ENCODE assay signal across 1 cellular context in genomic region chr16:75555707-75556512, GRCh38.
TF ChIP-seq lines count a peak whose summit lies in the region.

A gene with protein sequence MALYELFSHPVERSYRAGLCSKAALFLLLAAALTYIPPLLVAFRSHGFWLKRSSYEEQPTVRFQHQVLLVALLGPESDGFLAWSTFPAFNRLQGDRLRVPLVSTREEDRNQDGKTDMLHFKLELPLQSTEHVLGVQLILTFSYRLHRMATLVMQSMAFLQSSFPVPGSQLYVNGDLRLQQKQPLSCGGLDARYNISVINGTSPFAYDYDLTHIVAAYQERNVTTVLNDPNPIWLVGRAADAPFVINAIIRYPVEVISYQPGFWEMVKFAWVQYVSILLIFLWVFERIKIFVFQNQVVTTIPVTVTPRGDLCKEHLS (minus strand): TSS chr16:75556252. CDS start chr16:75556209, 43 bp downstream.

TF ChIP-seq in K562, 482 proteins besides CTCF, POLR2A, EP300 and RAD21 (continued from another document and continues in another):
- TF ChIP-seq, protein P1, sequence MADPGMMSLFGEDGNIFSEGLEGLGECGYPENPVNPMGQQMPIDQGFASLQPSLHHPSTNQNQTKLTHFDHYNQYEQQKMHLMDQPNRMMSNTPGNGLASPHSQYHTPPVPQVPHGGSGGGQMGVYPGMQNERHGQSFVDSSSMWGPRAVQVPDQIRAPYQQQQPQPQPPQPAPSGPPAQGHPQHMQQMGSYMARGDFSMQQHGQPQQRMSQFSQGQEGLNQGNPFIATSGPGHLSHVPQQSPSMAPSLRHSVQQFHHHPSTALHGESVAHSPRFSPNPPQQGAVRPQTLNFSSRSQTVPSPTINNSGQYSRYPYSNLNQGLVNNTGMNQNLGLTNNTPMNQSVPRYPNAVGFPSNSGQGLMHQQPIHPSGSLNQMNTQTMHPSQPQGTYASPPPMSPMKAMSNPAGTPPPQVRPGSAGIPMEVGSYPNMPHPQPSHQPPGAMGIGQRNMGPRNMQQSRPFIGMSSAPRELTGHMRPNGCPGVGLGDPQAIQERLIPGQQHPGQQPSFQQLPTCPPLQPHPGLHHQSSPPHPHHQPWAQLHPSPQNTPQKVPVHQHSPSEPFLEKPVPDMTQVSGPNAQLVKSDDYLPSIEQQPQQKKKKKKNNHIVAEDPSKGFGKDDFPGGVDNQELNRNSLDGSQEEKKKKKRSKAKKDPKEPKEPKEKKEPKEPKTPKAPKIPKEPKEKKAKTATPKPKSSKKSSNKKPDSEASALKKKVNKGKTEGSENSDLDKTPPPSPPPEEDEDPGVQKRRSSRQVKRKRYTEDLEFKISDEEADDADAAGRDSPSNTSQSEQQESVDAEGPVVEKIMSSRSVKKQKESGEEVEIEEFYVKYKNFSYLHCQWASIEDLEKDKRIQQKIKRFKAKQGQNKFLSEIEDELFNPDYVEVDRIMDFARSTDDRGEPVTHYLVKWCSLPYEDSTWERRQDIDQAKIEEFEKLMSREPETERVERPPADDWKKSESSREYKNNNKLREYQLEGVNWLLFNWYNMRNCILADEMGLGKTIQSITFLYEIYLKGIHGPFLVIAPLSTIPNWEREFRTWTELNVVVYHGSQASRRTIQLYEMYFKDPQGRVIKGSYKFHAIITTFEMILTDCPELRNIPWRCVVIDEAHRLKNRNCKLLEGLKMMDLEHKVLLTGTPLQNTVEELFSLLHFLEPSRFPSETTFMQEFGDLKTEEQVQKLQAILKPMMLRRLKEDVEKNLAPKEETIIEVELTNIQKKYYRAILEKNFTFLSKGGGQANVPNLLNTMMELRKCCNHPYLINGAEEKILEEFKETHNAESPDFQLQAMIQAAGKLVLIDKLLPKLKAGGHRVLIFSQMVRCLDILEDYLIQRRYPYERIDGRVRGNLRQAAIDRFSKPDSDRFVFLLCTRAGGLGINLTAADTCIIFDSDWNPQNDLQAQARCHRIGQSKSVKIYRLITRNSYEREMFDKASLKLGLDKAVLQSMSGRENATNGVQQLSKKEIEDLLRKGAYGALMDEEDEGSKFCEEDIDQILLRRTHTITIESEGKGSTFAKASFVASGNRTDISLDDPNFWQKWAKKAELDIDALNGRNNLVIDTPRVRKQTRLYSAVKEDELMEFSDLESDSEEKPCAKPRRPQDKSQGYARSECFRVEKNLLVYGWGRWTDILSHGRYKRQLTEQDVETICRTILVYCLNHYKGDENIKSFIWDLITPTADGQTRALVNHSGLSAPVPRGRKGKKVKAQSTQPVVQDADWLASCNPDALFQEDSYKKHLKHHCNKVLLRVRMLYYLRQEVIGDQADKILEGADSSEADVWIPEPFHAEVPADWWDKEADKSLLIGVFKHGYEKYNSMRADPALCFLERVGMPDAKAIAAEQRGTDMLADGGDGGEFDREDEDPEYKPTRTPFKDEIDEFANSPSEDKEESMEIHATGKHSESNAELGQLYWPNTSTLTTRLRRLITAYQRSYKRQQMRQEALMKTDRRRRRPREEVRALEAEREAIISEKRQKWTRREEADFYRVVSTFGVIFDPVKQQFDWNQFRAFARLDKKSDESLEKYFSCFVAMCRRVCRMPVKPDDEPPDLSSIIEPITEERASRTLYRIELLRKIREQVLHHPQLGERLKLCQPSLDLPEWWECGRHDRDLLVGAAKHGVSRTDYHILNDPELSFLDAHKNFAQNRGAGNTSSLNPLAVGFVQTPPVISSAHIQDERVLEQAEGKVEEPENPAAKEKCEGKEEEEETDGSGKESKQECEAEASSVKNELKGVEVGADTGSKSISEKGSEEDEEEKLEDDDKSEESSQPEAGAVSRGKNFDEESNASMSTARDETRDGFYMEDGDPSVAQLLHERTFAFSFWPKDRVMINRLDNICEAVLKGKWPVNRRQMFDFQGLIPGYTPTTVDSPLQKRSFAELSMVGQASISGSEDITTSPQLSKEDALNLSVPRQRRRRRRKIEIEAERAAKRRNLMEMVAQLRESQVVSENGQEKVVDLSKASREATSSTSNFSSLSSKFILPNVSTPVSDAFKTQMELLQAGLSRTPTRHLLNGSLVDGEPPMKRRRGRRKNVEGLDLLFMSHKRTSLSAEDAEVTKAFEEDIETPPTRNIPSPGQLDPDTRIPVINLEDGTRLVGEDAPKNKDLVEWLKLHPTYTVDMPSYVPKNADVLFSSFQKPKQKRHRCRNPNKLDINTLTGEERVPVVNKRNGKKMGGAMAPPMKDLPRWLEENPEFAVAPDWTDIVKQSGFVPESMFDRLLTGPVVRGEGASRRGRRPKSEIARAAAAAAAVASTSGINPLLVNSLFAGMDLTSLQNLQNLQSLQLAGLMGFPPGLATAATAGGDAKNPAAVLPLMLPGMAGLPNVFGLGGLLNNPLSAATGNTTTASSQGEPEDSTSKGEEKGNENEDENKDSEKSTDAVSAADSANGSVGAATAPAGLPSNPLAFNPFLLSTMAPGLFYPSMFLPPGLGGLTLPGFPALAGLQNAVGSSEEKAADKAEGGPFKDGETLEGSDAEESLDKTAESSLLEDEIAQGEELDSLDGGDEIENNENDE (IDR thresholded peaks at IDR 0.05; ENCODE audit: low read depth, low read length): no peak
- no peak for TF ChIP-seq PRMT5 (CRISPR knock-in tag; IDR thresholded peaks at IDR 0.05)
- TF ChIP-seq NR2C1 (IDR thresholded peaks at IDR 0.05): no peak
- TF ChIP-seq NR2C1 (tag; IDR thresholded peaks at IDR 0.05): no peak
- no peak for TF ChIP-seq CBFA2T2 (conservative IDR thresholded peaks at IDR 0.05)
- TF ChIP-seq, protein P2, sequence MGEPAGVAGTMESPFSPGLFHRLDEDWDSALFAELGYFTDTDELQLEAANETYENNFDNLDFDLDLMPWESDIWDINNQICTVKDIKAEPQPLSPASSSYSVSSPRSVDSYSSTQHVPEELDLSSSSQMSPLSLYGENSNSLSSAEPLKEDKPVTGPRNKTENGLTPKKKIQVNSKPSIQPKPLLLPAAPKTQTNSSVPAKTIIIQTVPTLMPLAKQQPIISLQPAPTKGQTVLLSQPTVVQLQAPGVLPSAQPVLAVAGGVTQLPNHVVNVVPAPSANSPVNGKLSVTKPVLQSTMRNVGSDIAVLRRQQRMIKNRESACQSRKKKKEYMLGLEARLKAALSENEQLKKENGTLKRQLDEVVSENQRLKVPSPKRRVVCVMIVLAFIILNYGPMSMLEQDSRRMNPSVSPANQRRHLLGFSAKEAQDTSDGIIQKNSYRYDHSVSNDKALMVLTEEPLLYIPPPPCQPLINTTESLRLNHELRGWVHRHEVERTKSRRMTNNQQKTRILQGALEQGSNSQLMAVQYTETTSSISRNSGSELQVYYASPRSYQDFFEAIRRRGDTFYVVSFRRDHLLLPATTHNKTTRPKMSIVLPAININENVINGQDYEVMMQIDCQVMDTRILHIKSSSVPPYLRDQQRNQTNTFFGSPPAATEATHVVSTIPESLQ (CRISPR knock-in tag; IDR thresholded peaks at IDR 0.05): 0 out of 2 replicates have a peak, but pooled peaks have one; percentile 52
- TF ChIP-seq HMG20A (CRISPR knock-in tag; conservative IDR thresholded peaks at IDR 0.05): no peak
- TF ChIP-seq ZFP30 (CRISPR knock-in tag; IDR thresholded peaks at IDR 0.05; ENCODE audit: borderline replicate concordance): no peak
- TF ChIP-seq CBX3 (IDR thresholded peaks at IDR 0.05; ENCODE audit: borderline replicate concordance in 1 of 2, low read length in 2 of 2): peak in 1 of 2 experiments; percentile 44; a peak in 1 of 3 replicates
- TF ChIP-seq DMBX1 (CRISPR knock-in tag; IDR thresholded peaks at IDR 0.05; ENCODE audit: borderline replicate concordance): no peak
- peak; percentile 88 for TF ChIP-seq PCBP1 (IDR thresholded peaks at IDR 0.05; ENCODE audit: low read depth, low read length, poor library complexity, severe bottlenecking)
- TF ChIP-seq EGR1 (conservative IDR thresholded peaks at IDR 0.05): peak; percentile 89
- no peak for TF ChIP-seq ARID1B (IDR thresholded peaks at IDR 0.05)
- TF ChIP-seq RFX5 (IDR thresholded peaks at IDR 0.05; ENCODE audit: low read depth, low read length): peak; percentile 82
- TF ChIP-seq KLF6 (CRISPR knock-in tag; IDR thresholded peaks at IDR 0.05; ENCODE audit: borderline replicate concordance): no peak
- TF ChIP-seq JUND (IDR thresholded peaks at IDR 0.05; ENCODE audit: borderline replicate concordance, low read depth, low read length): peak; percentile 6; the same call in 1 of the 2 replicates
- TF ChIP-seq JUND (tag; IDR thresholded peaks at IDR 0.05; ENCODE audit: borderline replicate concordance, low read depth, low read length): no peak
- TF ChIP-seq POLR2AphosphoS2 (IDR thresholded peaks at IDR 0.05; ENCODE audit: low read length): no peak
- no peak for TF ChIP-seq KAT8 (IDR thresholded peaks at IDR 0.05; ENCODE audit: low read depth)
- 0 out of 2 replicates have a peak, but pooled peaks have one; percentile 41 for TF ChIP-seq BRD4 (IDR thresholded peaks at IDR 0.05)
- no peak for TF ChIP-seq ZNF217 (CRISPR knock-in tag; IDR thresholded peaks at IDR 0.05)
- no peak for TF ChIP-seq XRCC3 (IDR thresholded peaks at IDR 0.05)
- no peak for TF ChIP-seq ZNF449 (CRISPR knock-in tag; IDR thresholded peaks at IDR 0.05)
- 0 out of 2 replicates have a peak, but pooled peaks have one; percentile 8 for TF ChIP-seq GTF2E2 (tag; IDR thresholded peaks at IDR 0.05)
- peak; percentile 62; the same call in 1 of the 2 replicates for TF ChIP-seq LCOR (CRISPR knock-in tag; IDR thresholded peaks at IDR 0.05)
- no peak for TF ChIP-seq ARHGAP35 (IDR thresholded peaks at IDR 0.05; ENCODE audit: partially characterized antibody)
- TF ChIP-seq BRCA1 (IDR thresholded peaks at IDR 0.05): no peak
- TF ChIP-seq BRCA1 (CRISPR knock-in tag; IDR thresholded peaks at IDR 0.05): no peak
- TF ChIP-seq MBD2 (IDR thresholded peaks at IDR 0.05; ENCODE audit: borderline replicate concordance, low read depth): peak; percentile 64; the same call in 1 of the 2 replicates
- no peak for TF ChIP-seq RERE (CRISPR knock-in tag; IDR thresholded peaks at IDR 0.05; ENCODE audit: borderline replicate concordance)
- TF ChIP-seq FOXA3 (CRISPR knock-in tag; conservative IDR thresholded peaks at IDR 0.05 in 1 of 2, IDR thresholded peaks at IDR 0.05 in 1 of 2): no peak
- no peak for TF ChIP-seq ZKSCAN3 (CRISPR knock-in tag; IDR thresholded peaks at IDR 0.05)
- no peak for TF ChIP-seq NBN (IDR thresholded peaks at IDR 0.05; ENCODE audit: low read depth)
- TF ChIP-seq, protein P3, sequence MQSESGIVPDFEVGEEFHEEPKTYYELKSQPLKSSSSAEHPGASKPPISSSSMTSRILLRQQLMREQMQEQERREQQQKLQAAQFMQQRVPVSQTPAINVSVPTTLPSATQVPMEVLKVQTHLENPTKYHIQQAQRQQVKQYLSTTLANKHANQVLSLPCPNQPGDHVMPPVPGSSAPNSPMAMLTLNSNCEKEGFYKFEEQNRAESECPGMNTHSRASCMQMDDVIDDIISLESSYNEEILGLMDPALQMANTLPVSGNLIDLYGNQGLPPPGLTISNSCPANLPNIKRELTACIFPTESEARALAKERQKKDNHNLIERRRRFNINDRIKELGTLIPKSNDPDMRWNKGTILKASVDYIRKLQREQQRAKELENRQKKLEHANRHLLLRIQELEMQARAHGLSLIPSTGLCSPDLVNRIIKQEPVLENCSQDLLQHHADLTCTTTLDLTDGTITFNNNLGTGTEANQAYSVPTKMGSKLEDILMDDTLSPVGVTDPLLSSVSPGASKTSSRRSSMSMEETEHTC (IDR thresholded peaks at IDR 0.05): no peak
- no peak for TF ChIP-seq ZNF23 (CRISPR knock-in tag; IDR thresholded peaks at IDR 0.05)
- TF ChIP-seq FOXK1 (CRISPR knock-in tag; IDR thresholded peaks at IDR 0.05; ENCODE audit: borderline replicate concordance): no peak
- no peak for TF ChIP-seq ZNF780A (CRISPR knock-in tag; IDR thresholded peaks at IDR 0.05)
- peak; percentile 95 for TF ChIP-seq HNRNPLL (IDR thresholded peaks at IDR 0.05; ENCODE audit: low read depth, low read length, poor library complexity, severe bottlenecking)
